In genomic region chr5:179126506-179126991, GRCh38 we compare ENCODE assay signal across 17 cellular contexts.
DNase-seq lines count a peak whose midpoint lies in the region; ATAC-seq and TF ChIP-seq lines count a peak whose summit lies in the region.
"Had no signal": no experiment of that assay in that cellular context is flagged by ENCODE, and none has a peak within 500 bp of the region (broad histone marks: within the 10 kb centered on the region; RNA-seq: fewer than 3 reads in every experiment).

No MANE protein-coding gene starts in this region.

- no peaks in the 10 kb centered on the region for H3K27me3 Mint-ChIP-seq in chondrocyte (ENCODE audit: low read depth)

- no peak for TF ChIP-seq EP300 in suprapubic skin (IDR thresholded peaks at IDR 0.05)

- DNase-seq in Peyer's patch (peak in 2 of 3 donors; percentile 23 to 35), chondrocyte (ENCODE audit: low spot score) (peak; percentile 77), mesenteric fat pad (ENCODE audit: low spot score) (peak; percentile 88), suprapubic skin (ENCODE audit: low spot score in 2 of 2) (peak; percentile 41 to 56), hippocampal formation (lab: John Stamatoyannopoulos, UW) (no peak)
- DNase-seq: ACHN, C1 segment of cervical spinal cord, DMS79, HFFc6, NCI-H1417 treated with DMSO at 0.1 percent for 48 hours, NCI-H1930, NCI-H526, PC-3 had no signal

- H3K27me3 ChIP-seq in Peyer's patch (no peaks in the 10 kb centered on the region), suprapubic skin (no peaks in the 10 kb centered on the region)

- H3K4me1 ChIP-seq in Peyer's patch (no peaks in the 10 kb centered on the region), suprapubic skin (no peaks in the 10 kb centered on the region)

- H3K4me1 Mint-ChIP-seq in chondrocyte (ENCODE audit: low read depth), result no peaks in the 10 kb centered on the region

- ATAC-seq in HG03442 (IDR thresholded peaks at IDR 0.05; ENCODE audit: unreplicated experiment) (no peak), GM21360 (IDR thresholded peaks at IDR 0.05; ENCODE audit: unreplicated experiment) (no peak)
- ATAC-seq: PC-3 had no signal

- no peak overlapping the region for H3K27ac Mint-ChIP-seq in chondrocyte (ENCODE audit: unreplicated experiment)
- H3K27ac Mint-ChIP-seq: HFFc6 had no signal

- no peaks in the 10 kb centered on the region for H3K36me3 ChIP-seq in Peyer's patch
- peaks cover 23% of the 10 kb centered on the region for H3K36me3 ChIP-seq in suprapubic skin

- TF ChIP-seq CTCF in Peyer's patch (IDR thresholded peaks at IDR 0.05) (no peak), chondrocyte (IDR thresholded peaks at IDR 0.05) (no peak), suprapubic skin (IDR thresholded peaks at IDR 0.05) (no peak)

- H3K9me3 ChIP-seq in Peyer's patch (peaks cover 0 to 8% (median 0%) of the 10 kb centered on the region in 4 donors), suprapubic skin (no peaks in the 10 kb centered on the region)

- TF ChIP-seq POLR2A in Peyer's patch (IDR thresholded peaks at IDR 0.05) (no peak), suprapubic skin (IDR thresholded peaks at IDR 0.05) (no peak)

- peaks cover 6% of the 10 kb centered on the region for H3K36me3 Mint-ChIP-seq in chondrocyte (ENCODE audit: low read depth)

- H3K27ac ChIP-seq in Peyer's patch, result no peak overlapping the region
- H3K27ac ChIP-seq in suprapubic skin, result no peak overlapping the region
- H3K27ac ChIP-seq: HL-60, RWPE1 had no signal

- H3K9me3 Mint-ChIP-seq in chondrocyte (ENCODE audit: low read depth), result no peaks in the 10 kb centered on the region
- H3K9me3 Mint-ChIP-seq: HFFc6 had no signal

- H3K4me3 ChIP-seq in Peyer's patch, result no peak overlapping the region
- no peak overlapping the region for H3K4me3 ChIP-seq in suprapubic skin

- 90% methylated on average over 11 of the region's 14 CpGs for WGBS in suprapubic skin

- H3K4me3 Mint-ChIP-seq in chondrocyte (ENCODE audit: unreplicated experiment), result no peak overlapping the region
- H3K4me3 Mint-ChIP-seq: HFFc6 had no signal

Comparison
In these comparisons a context has a peak if more than half of its experiments do, and no peak if none do; other contexts are left out.
1. DNase-seq: peak in Peyer's patch (2 of 3), chondrocyte (single experiment), mesenteric fat pad (single experiment) and suprapubic skin (2 of 2); none in hippocampal formation (0 of 2).